In the genomic region with DNA sequence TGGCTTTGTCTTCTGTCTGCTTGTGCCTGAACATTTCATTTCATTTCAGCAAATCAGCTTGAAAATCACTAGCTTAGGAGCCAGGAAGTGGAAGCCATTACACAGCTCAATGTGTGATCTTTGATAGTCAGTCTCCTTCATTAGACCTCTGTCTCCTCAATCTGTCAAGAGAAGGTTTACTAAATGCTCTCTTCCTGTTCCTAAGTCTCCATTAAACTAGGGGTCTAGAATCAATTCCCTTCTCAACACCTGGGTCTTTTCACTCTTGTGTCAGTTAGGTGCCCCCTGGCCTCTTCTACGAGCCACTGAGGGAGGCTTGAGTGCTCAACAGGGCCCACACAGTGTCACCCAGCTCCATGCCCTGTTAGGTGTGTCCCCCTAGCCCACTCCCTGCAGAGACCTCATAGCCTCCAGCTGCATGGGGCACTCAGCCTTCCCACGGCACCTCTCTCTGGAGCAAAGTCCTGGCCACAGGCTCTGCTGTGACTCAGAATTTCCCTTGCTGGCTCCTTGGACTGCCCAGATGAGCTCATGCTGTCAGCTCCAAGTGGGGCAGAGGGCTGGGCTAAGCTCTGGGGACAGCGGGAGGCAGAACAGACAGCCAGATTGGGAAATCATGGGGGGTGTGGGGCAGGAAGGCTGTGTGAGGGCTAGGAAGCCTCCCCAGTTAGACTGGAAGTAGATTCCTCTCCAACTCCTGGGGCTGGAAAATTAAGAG, we compare ENCODE assay signal across 1 cellular context.
TF ChIP-seq lines count a peak whose summit lies in the region.

No MANE protein-coding gene starts in this region.

TF ChIP-seq in K562, 482 proteins besides CTCF, POLR2A, EP300 and RAD21 (continued from another document and continues in another):
- TF ChIP-seq, protein P1, sequence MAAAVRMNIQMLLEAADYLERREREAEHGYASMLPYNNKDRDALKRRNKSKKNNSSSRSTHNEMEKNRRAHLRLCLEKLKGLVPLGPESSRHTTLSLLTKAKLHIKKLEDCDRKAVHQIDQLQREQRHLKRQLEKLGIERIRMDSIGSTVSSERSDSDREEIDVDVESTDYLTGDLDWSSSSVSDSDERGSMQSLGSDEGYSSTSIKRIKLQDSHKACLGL (CRISPR knock-in tag; IDR thresholded peaks at IDR 0.05; ENCODE audit: borderline replicate concordance, poor library complexity, severe bottlenecking) = no peak
- TF ChIP-seq, protein P2, sequence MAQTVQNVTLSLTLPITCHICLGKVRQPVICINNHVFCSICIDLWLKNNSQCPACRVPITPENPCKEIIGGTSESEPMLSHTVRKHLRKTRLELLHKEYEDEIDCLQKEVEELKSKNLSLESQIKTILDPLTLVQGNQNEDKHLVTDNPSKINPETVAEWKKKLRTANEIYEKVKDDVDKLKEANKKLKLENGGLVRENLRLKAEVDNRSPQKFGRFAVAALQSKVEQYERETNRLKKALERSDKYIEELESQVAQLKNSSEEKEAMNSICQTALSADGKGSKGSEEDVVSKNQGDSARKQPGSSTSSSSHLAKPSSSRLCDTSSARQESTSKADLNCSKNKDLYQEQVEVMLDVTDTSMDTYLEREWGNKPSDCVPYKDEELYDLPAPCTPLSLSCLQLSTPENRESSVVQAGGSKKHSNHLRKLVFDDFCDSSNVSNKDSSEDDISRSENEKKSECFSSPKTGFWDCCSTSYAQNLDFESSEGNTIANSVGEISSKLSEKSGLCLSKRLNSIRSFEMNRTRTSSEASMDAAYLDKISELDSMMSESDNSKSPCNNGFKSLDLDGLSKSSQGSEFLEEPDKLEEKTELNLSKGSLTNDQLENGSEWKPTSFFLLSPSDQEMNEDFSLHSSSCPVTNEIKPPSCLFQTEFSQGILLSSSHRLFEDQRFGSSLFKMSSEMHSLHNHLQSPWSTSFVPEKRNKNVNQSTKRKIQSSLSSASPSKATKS (CRISPR knock-in tag; IDR thresholded peaks at IDR 0.05) = no peak
- TF ChIP-seq TFAM (CRISPR knock-in tag; conservative IDR thresholded peaks at IDR 0.05) (no peak), CCAR2 (IDR thresholded peaks at IDR 0.05; ENCODE audit: low read depth, low read length) (no peak), ZFP36 (IDR thresholded peaks at IDR 0.05; ENCODE audit: low read depth, low read length, partially characterized antibody) (no peak), PHTF2 (CRISPR knock-in tag; IDR thresholded peaks at IDR 0.05) (no peak), FOSL1 (tag; conservative IDR thresholded peaks at IDR 0.05) (peak; percentile 97), SNRNP70 (optimal IDR thresholded peaks at IDR 0.05; ENCODE audit: low read depth, low read length) (no peak), ZNF780A (CRISPR knock-in tag; IDR thresholded peaks at IDR 0.05) (no peak), GATA2 (CRISPR knock-in tag; IDR thresholded peaks at IDR 0.05) (0 out of 2 replicates have a peak, but pooled peaks have one; percentile 32), CBFB (CRISPR knock-in tag; IDR thresholded peaks at IDR 0.05) (no peak), PCBP2 (IDR thresholded peaks at IDR 0.05; ENCODE audit: low read depth, low read length, poor library complexity, severe bottlenecking) (no peak), CREM (IDR thresholded peaks at IDR 0.05; ENCODE audit: low read depth) (0 out of 2 replicates have a peak, but pooled peaks have one; percentile 9), HNRNPLL (IDR thresholded peaks at IDR 0.05; ENCODE audit: low read depth, low read length, poor library complexity, severe bottlenecking) (no peak), ZNF79 (CRISPR knock-in tag; IDR thresholded peaks at IDR 0.05; ENCODE audit: low read depth) (no peak), SAFB2 (IDR thresholded peaks at IDR 0.05; ENCODE audit: borderline replicate concordance, low read depth, low read length, severe bottlenecking) (no peak)
- TF ChIP-seq, protein P3, sequence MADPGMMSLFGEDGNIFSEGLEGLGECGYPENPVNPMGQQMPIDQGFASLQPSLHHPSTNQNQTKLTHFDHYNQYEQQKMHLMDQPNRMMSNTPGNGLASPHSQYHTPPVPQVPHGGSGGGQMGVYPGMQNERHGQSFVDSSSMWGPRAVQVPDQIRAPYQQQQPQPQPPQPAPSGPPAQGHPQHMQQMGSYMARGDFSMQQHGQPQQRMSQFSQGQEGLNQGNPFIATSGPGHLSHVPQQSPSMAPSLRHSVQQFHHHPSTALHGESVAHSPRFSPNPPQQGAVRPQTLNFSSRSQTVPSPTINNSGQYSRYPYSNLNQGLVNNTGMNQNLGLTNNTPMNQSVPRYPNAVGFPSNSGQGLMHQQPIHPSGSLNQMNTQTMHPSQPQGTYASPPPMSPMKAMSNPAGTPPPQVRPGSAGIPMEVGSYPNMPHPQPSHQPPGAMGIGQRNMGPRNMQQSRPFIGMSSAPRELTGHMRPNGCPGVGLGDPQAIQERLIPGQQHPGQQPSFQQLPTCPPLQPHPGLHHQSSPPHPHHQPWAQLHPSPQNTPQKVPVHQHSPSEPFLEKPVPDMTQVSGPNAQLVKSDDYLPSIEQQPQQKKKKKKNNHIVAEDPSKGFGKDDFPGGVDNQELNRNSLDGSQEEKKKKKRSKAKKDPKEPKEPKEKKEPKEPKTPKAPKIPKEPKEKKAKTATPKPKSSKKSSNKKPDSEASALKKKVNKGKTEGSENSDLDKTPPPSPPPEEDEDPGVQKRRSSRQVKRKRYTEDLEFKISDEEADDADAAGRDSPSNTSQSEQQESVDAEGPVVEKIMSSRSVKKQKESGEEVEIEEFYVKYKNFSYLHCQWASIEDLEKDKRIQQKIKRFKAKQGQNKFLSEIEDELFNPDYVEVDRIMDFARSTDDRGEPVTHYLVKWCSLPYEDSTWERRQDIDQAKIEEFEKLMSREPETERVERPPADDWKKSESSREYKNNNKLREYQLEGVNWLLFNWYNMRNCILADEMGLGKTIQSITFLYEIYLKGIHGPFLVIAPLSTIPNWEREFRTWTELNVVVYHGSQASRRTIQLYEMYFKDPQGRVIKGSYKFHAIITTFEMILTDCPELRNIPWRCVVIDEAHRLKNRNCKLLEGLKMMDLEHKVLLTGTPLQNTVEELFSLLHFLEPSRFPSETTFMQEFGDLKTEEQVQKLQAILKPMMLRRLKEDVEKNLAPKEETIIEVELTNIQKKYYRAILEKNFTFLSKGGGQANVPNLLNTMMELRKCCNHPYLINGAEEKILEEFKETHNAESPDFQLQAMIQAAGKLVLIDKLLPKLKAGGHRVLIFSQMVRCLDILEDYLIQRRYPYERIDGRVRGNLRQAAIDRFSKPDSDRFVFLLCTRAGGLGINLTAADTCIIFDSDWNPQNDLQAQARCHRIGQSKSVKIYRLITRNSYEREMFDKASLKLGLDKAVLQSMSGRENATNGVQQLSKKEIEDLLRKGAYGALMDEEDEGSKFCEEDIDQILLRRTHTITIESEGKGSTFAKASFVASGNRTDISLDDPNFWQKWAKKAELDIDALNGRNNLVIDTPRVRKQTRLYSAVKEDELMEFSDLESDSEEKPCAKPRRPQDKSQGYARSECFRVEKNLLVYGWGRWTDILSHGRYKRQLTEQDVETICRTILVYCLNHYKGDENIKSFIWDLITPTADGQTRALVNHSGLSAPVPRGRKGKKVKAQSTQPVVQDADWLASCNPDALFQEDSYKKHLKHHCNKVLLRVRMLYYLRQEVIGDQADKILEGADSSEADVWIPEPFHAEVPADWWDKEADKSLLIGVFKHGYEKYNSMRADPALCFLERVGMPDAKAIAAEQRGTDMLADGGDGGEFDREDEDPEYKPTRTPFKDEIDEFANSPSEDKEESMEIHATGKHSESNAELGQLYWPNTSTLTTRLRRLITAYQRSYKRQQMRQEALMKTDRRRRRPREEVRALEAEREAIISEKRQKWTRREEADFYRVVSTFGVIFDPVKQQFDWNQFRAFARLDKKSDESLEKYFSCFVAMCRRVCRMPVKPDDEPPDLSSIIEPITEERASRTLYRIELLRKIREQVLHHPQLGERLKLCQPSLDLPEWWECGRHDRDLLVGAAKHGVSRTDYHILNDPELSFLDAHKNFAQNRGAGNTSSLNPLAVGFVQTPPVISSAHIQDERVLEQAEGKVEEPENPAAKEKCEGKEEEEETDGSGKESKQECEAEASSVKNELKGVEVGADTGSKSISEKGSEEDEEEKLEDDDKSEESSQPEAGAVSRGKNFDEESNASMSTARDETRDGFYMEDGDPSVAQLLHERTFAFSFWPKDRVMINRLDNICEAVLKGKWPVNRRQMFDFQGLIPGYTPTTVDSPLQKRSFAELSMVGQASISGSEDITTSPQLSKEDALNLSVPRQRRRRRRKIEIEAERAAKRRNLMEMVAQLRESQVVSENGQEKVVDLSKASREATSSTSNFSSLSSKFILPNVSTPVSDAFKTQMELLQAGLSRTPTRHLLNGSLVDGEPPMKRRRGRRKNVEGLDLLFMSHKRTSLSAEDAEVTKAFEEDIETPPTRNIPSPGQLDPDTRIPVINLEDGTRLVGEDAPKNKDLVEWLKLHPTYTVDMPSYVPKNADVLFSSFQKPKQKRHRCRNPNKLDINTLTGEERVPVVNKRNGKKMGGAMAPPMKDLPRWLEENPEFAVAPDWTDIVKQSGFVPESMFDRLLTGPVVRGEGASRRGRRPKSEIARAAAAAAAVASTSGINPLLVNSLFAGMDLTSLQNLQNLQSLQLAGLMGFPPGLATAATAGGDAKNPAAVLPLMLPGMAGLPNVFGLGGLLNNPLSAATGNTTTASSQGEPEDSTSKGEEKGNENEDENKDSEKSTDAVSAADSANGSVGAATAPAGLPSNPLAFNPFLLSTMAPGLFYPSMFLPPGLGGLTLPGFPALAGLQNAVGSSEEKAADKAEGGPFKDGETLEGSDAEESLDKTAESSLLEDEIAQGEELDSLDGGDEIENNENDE (IDR thresholded peaks at IDR 0.05; ENCODE audit: low read depth, low read length) = no peak
- TF ChIP-seq, protein P4, sequence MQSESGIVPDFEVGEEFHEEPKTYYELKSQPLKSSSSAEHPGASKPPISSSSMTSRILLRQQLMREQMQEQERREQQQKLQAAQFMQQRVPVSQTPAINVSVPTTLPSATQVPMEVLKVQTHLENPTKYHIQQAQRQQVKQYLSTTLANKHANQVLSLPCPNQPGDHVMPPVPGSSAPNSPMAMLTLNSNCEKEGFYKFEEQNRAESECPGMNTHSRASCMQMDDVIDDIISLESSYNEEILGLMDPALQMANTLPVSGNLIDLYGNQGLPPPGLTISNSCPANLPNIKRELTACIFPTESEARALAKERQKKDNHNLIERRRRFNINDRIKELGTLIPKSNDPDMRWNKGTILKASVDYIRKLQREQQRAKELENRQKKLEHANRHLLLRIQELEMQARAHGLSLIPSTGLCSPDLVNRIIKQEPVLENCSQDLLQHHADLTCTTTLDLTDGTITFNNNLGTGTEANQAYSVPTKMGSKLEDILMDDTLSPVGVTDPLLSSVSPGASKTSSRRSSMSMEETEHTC (IDR thresholded peaks at IDR 0.05) = no peak
- TF ChIP-seq, protein P5, sequence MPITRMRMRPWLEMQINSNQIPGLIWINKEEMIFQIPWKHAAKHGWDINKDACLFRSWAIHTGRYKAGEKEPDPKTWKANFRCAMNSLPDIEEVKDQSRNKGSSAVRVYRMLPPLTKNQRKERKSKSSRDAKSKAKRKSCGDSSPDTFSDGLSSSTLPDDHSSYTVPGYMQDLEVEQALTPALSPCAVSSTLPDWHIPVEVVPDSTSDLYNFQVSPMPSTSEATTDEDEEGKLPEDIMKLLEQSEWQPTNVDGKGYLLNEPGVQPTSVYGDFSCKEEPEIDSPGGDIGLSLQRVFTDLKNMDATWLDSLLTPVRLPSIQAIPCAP (CRISPR knock-in tag; IDR thresholded peaks at IDR 0.05; ENCODE audit: borderline replicate concordance) = no peak
- TF ChIP-seq, protein P6, sequence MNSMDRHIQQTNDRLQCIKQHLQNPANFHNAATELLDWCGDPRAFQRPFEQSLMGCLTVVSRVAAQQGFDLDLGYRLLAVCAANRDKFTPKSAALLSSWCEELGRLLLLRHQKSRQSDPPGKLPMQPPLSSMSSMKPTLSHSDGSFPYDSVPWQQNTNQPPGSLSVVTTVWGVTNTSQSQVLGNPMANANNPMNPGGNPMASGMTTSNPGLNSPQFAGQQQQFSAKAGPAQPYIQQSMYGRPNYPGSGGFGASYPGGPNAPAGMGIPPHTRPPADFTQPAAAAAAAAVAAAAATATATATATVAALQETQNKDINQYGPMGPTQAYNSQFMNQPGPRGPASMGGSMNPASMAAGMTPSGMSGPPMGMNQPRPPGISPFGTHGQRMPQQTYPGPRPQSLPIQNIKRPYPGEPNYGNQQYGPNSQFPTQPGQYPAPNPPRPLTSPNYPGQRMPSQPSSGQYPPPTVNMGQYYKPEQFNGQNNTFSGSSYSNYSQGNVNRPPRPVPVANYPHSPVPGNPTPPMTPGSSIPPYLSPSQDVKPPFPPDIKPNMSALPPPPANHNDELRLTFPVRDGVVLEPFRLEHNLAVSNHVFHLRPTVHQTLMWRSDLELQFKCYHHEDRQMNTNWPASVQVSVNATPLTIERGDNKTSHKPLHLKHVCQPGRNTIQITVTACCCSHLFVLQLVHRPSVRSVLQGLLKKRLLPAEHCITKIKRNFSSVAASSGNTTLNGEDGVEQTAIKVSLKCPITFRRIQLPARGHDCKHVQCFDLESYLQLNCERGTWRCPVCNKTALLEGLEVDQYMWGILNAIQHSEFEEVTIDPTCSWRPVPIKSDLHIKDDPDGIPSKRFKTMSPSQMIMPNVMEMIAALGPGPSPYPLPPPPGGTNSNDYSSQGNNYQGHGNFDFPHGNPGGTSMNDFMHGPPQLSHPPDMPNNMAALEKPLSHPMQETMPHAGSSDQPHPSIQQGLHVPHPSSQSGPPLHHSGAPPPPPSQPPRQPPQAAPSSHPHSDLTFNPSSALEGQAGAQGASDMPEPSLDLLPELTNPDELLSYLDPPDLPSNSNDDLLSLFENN (IDR thresholded peaks at IDR 0.05; ENCODE audit: low read depth in 2 of 2, low read length in 2 of 2) = no peak
- TF ChIP-seq, protein P7, sequence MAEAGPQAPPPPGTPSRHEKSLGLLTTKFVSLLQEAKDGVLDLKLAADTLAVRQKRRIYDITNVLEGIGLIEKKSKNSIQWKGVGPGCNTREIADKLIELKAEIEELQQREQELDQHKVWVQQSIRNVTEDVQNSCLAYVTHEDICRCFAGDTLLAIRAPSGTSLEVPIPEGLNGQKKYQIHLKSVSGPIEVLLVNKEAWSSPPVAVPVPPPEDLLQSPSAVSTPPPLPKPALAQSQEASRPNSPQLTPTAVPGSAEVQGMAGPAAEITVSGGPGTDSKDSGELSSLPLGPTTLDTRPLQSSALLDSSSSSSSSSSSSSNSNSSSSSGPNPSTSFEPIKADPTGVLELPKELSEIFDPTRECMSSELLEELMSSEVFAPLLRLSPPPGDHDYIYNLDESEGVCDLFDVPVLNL (CRISPR knock-in tag; IDR thresholded peaks at IDR 0.05; ENCODE audit: low read depth) = no peak
